13 cellular contexts compared by ENCODE assay signal in the genomic region with DNA sequence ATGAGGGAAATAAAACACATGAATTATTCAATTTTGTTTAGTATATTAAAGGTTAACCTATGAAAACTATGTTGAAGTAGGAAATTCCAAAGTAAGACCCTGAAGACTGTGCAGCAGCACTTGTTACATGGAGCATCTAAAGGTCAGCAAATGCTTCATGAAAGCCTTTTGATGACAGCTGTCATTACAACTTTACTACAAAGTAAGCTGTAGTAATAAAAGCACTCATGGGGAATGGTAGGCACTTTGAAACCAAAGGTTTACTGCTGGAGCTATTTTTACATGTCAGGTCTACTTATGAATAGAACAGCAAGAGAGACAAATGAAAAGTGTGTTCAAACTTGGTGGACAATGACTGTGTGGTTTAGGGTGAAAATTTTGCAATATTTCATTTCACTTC.
"Had no signal": no experiment of that assay in that cellular context is flagged by ENCODE, and none has a peak within 500 bp of the region (broad histone marks: within the 10 kb centered on the region; RNA-seq: fewer than 3 reads in every experiment).

No MANE protein-coding gene starts in this region.

- DNase-seq: dermis blood vessel endothelial cell; foreskin keratinocyte; kidney; left cardiac atrium; left ventricle myocardium inferior; lower lobe of right lung; natural killer cell; nucleus accumbens; ovary; right cardiac atrium; stimulated activated CD4-positive, alpha-beta T cell treated with anti-CD3 and anti-CD28 coated beads, Interleukin-2, amount 100 ng/mL, for 48 hours; stimulated activated naive CD4-positive, alpha-beta T cell treated with Interleukin-2 at 50 U/mL for 16 hours; trophoblast cell had no signal
